Comparison of ENCODE assay signal across 1 cellular context in the genomic region with DNA sequence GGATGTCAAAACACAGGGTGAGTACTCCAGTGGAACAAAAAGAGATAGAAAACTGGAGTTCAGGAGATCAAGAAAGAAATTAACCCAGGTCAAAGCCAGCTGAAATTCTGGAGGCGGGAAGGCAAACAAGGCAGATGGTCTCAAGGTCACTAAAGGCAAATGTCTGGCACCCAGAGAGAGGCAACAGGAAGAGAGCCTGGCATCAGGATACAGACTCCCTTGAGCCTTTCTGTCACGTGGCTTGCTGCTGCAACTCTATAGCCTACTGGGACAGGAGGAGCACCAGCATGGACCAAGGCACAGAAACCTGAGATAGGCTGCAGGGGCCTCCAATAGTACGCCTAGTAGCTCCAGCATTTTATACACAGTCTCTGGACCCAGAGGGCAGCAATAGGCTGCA.
TF ChIP-seq lines count a peak whose summit lies in the region.

No MANE protein-coding gene starts in this region.

TF ChIP-seq in HepG2, 621 proteins besides CTCF, POLR2A, EP300 and RAD21 (continued from another document and continues in another):
- TF ChIP-seq HOMEZ (CRISPR knock-in tag; IDR thresholded peaks at IDR 0.05; ENCODE audit: low read depth) (no peak), ZSCAN5A (CRISPR knock-in tag; IDR thresholded peaks at IDR 0.05; ENCODE audit: borderline replicate concordance) (no peak), NR1H2 (CRISPR knock-in tag; IDR thresholded peaks at IDR 0.05; ENCODE audit: borderline replicate concordance, low read depth) (no peak), ATM (IDR thresholded peaks at IDR 0.05; ENCODE audit: borderline replicate concordance) (no peak), BRD4 (CRISPR knock-in tag; IDR thresholded peaks at IDR 0.05) (0 out of 2 replicates have a peak, but pooled peaks have one; percentile 37), ZNF33B (CRISPR knock-in tag; IDR thresholded peaks at IDR 0.05) (no peak), ZNF335 (CRISPR knock-in tag; IDR thresholded peaks at IDR 0.05) (no peak), ZNF232 (CRISPR knock-in tag; IDR thresholded peaks at IDR 0.05; ENCODE audit: borderline replicate concordance) (no peak), MED1 (CRISPR knock-in tag; IDR thresholded peaks at IDR 0.05) (no peak; the same call in 1 of the 2 replicates), ZNF546 (CRISPR knock-in tag; conservative IDR thresholded peaks at IDR 0.05) (no peak), RBAK (CRISPR knock-in tag; IDR thresholded peaks at IDR 0.05) (no peak), HDAC2 (CRISPR knock-in tag; IDR thresholded peaks at IDR 0.05) (no peak), NFKB2 (CRISPR knock-in tag; IDR thresholded peaks at IDR 0.05; ENCODE audit: borderline replicate concordance) (no peak), KDM1A (CRISPR knock-in tag; IDR thresholded peaks at IDR 0.05) (no peak; the same call in 1 of the 2 replicates), FOXP1 (IDR thresholded peaks at IDR 0.05) (no peak), FOXP1 (CRISPR knock-in tag; IDR thresholded peaks at IDR 0.05) (no peak), REXO4 (CRISPR knock-in tag; IDR thresholded peaks at IDR 0.05; ENCODE audit: borderline replicate concordance) (no peak), PHF20 (CRISPR knock-in tag; IDR thresholded peaks at IDR 0.05) (no peak), ZNF564 (CRISPR knock-in tag; IDR thresholded peaks at IDR 0.05) (no peak), ZNF619 (CRISPR knock-in tag; IDR thresholded peaks at IDR 0.05) (0 out of 2 replicates have a peak, but pooled peaks have one; percentile 58), HHEX (CRISPR knock-in tag; IDR thresholded peaks at IDR 0.05) (no peak), FOXA3 (CRISPR knock-in tag; IDR thresholded peaks at IDR 0.05) (peak; percentile 44; the same call in 1 of the 2 replicates), ZZZ3 (CRISPR knock-in tag; IDR thresholded peaks at IDR 0.05; ENCODE audit: borderline replicate concordance) (no peak), ZNF263 (CRISPR knock-in tag; IDR thresholded peaks at IDR 0.05) (0 out of 2 replicates have a peak, but pooled peaks have one; percentile 23), ZSCAN20 (CRISPR knock-in tag; IDR thresholded peaks at IDR 0.05; ENCODE audit: borderline replicate concordance) (no peak), BCLAF1 (IDR thresholded peaks at IDR 0.05) (no peak), RORA (CRISPR knock-in tag; IDR thresholded peaks at IDR 0.05) (no peak), SKIL (CRISPR knock-in tag; IDR thresholded peaks at IDR 0.05; ENCODE audit: borderline replicate concordance) (no peak), MIXL1 (CRISPR knock-in tag; IDR thresholded peaks at IDR 0.05) (no peak), ZFP37 (CRISPR knock-in tag; IDR thresholded peaks at IDR 0.05; ENCODE audit: borderline replicate concordance) (no peak), ZNF121 (CRISPR knock-in tag; IDR thresholded peaks at IDR 0.05) (no peak), ZNF878 (CRISPR knock-in tag; IDR thresholded peaks at IDR 0.05) (no peak), ATRX (CRISPR knock-in tag; IDR thresholded peaks at IDR 0.05; ENCODE audit: borderline replicate concordance) (no peak), SP5 (CRISPR knock-in tag; IDR thresholded peaks at IDR 0.05; ENCODE audit: borderline replicate concordance, low read depth) (peak; percentile 71), MTF2 (CRISPR knock-in tag; IDR thresholded peaks at IDR 0.05; ENCODE audit: borderline replicate concordance) (no peak), RFXAP (CRISPR knock-in tag; IDR thresholded peaks at IDR 0.05; ENCODE audit: borderline replicate concordance) (no peak), SAFB2 (CRISPR knock-in tag; IDR thresholded peaks at IDR 0.05; ENCODE audit: borderline replicate concordance, low read depth) (no peak), KDM4B (CRISPR knock-in tag; IDR thresholded peaks at IDR 0.05) (no peak), ZKSCAN8 (CRISPR knock-in tag; IDR thresholded peaks at IDR 0.05; ENCODE audit: borderline replicate concordance) (no peak), CHCHD3 (CRISPR knock-in tag; IDR thresholded peaks at IDR 0.05) (no peak), ZSCAN22 (CRISPR knock-in tag; IDR thresholded peaks at IDR 0.05) (no peak), HMG20A (CRISPR knock-in tag; IDR thresholded peaks at IDR 0.05; ENCODE audit: borderline replicate concordance) (peak; percentile 40; the same call in 1 of the 2 replicates), HNRNPK (IDR thresholded peaks at IDR 0.05; ENCODE audit: low read depth, low read length, poor library complexity, severe bottlenecking) (no peak), ZNF460 (CRISPR knock-in tag; IDR thresholded peaks at IDR 0.05; ENCODE audit: borderline replicate concordance) (no peak), ZNF30 (CRISPR knock-in tag; IDR thresholded peaks at IDR 0.05) (no peak), ZNF780A (CRISPR knock-in tag; IDR thresholded peaks at IDR 0.05) (no peak), ZNF607 (CRISPR knock-in tag; IDR thresholded peaks at IDR 0.05; ENCODE audit: borderline replicate concordance) (no peak), SOX13 (IDR thresholded peaks at IDR 0.05) (no peak), SOX13 (CRISPR knock-in tag; conservative IDR thresholded peaks at IDR 0.05 in 1 of 2, IDR thresholded peaks at IDR 0.05 in 1 of 2) (0 out of 4 replicates have a peak, but pooled peaks of 1 of the 2 experiments have one; percentile 15), HOXA7 (CRISPR knock-in tag; IDR thresholded peaks at IDR 0.05) (no peak), MIER2 (CRISPR knock-in tag; IDR thresholded peaks at IDR 0.05) (no peak), ZNF530 (CRISPR knock-in tag; IDR thresholded peaks at IDR 0.05; ENCODE audit: low read depth) (no peak)
- TF ChIP-seq, protein P1, sequence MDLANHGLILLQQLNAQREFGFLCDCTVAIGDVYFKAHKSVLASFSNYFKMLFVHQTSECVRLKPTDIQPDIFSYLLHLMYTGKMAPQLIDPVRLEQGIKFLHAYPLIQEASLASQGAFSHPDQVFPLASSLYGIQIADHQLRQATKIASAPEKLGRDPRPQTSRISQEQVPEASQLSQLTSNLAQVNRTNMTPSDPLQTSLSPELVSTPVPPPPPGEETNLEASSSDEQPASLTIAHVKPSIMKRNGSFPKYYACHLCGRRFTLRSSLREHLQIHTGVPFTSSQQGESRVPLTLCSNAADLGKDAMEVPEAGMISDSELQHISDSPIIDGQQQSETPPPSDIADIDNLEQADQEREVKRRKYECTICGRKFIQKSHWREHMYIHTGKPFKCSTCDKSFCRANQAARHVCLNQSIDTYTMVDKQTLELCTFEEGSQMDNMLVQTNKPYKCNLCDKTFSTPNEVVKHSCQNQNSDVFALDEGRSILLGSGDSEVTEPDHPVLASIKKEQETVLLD (CRISPR knock-in tag; IDR thresholded peaks at IDR 0.05; ENCODE audit: low read depth): no peak
- TF ChIP-seq, protein P2, sequence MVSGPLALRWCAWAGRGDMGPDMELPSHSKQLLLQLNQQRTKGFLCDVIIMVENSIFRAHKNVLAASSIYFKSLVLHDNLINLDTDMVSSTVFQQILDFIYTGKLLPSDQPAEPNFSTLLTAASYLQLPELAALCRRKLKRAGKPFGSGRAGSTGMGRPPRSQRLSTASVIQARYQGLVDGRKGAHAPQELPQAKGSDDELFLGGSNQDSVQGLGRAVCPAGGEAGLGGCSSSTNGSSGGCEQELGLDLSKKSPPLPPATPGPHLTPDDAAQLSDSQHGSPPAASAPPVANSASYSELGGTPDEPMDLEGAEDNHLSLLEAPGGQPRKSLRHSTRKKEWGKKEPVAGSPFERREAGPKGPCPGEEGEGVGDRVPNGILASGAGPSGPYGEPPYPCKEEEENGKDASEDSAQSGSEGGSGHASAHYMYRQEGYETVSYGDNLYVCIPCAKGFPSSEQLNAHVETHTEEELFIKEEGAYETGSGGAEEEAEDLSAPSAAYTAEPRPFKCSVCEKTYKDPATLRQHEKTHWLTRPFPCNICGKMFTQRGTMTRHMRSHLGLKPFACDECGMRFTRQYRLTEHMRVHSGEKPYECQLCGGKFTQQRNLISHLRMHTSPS (CRISPR knock-in tag; IDR thresholded peaks at IDR 0.05; ENCODE audit: low read depth): peak; percentile 80
- TF ChIP-seq, protein P3, sequence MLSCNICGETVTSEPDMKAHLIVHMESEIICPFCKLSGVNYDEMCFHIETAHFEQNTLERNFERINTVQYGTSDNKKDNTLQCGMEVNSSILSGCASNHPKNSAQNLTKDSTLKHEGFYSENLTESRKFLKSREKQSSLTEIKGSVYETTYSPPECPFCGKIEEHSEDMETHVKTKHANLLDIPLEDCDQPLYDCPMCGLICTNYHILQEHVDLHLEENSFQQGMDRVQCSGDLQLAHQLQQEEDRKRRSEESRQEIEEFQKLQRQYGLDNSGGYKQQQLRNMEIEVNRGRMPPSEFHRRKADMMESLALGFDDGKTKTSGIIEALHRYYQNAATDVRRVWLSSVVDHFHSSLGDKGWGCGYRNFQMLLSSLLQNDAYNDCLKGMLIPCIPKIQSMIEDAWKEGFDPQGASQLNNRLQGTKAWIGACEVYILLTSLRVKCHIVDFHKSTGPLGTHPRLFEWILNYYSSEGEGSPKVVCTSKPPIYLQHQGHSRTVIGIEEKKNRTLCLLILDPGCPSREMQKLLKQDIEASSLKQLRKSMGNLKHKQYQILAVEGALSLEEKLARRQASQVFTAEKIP (CRISPR knock-in tag; IDR thresholded peaks at IDR 0.05; ENCODE audit: borderline replicate concordance): no peak
- TF ChIP-seq, protein P4, sequence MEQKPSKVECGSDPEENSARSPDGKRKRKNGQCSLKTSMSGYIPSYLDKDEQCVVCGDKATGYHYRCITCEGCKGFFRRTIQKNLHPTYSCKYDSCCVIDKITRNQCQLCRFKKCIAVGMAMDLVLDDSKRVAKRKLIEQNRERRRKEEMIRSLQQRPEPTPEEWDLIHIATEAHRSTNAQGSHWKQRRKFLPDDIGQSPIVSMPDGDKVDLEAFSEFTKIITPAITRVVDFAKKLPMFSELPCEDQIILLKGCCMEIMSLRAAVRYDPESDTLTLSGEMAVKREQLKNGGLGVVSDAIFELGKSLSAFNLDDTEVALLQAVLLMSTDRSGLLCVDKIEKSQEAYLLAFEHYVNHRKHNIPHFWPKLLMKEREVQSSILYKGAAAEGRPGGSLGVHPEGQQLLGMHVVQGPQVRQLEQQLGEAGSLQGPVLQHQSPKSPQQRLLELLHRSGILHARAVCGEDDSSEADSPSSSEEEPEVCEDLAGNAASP (CRISPR knock-in tag; IDR thresholded peaks at IDR 0.05; ENCODE audit: borderline replicate concordance): 0 out of 2 replicates have a peak, but pooled peaks have one; percentile 15
- TF ChIP-seq, protein P5, sequence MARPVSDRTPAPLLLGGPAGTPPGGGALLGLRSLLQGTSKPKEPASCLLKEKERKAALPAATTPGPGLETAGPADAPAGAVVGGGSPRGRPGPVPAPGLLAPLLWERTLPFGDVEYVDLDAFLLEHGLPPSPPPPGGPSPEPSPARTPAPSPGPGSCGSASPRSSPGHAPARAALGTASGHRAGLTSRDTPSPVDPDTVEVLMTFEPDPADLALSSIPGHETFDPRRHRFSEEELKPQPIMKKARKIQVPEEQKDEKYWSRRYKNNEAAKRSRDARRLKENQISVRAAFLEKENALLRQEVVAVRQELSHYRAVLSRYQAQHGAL (CRISPR knock-in tag; IDR thresholded peaks at IDR 0.05; ENCODE audit: not compliant biosample characterization): no peak
